ENCODE assay signal across 12 cellular contexts in genomic region chr6:35484921-35485392, GRCh38. TPM values are rescaled to one million over a fixed set of nuclear protein-coding genes. Genes with fewer than 3 reads are reported as not detected.
A peak's percentile ranks its signal among the peaks of the same experiment; 100 is the strongest.
DNase-seq lines count a peak whose midpoint lies in the region; ATAC-seq and TF ChIP-seq lines count a peak whose summit lies in the region.
"Had no signal": no experiment of that assay in that cellular context is flagged by ENCODE, and none has a peak within 500 bp of the region (broad histone marks: within the 10 kb centered on the region; RNA-seq: fewer than 3 reads in every experiment).

No MANE protein-coding gene starts in this region.

- no peaks in the 10 kb centered on the region for H3K36me3 Mint-ChIP-seq in stimulated activated memory B cell treated with anti-CD40 and anti-IgM and Interleukin-4, amounts not matched to agents 10 μg/mL and 1 μg/mL and 100 μg/mL, for 72 hours
- H3K36me3 Mint-ChIP-seq: activated naive CD4-positive, alpha-beta T cell treated with anti-CD3 and anti-CD28 coated beads, Interleukin-2, amount 50 U/mL, for 24 hours had no signal

- no peaks in the 10 kb centered on the region for H3K27me3 Mint-ChIP-seq in stimulated activated memory B cell treated with anti-CD40 and anti-IgM and Interleukin-4, amounts not matched to agents 10 μg/mL and 1 μg/mL and 100 μg/mL, for 72 hours
- H3K27me3 Mint-ChIP-seq: activated naive CD4-positive, alpha-beta T cell treated with anti-CD3 and anti-CD28 coated beads, Interleukin-2, amount 50 U/mL, for 24 hours had no signal

- ATAC-seq in stimulated activated memory B cell treated with anti-CD40 and anti-IgM and Interleukin-4, amounts not matched to agents 10 μg/mL and 1 μg/mL and 100 μg/mL, for 72 hours, result no peak
- no peak for ATAC-seq in GM18870 (IDR thresholded peaks at IDR 0.05; ENCODE audit: unreplicated experiment)

- H3K36me3 ChIP-seq in SJSA1, result peaks cover 57% of the 10 kb centered on the region
- H3K36me3 ChIP-seq in skeletal muscle satellite cell (ENCODE audit: insufficient read depth, low read length), result peaks cover 39% of the 10 kb centered on the region

- no peak overlapping the region for H3K4me3 Mint-ChIP-seq in stimulated activated memory B cell treated with anti-CD40 and anti-IgM and Interleukin-4, amounts not matched to agents 10 μg/mL and 1 μg/mL and 100 μg/mL, for 72 hours
- H3K4me3 Mint-ChIP-seq: activated naive CD4-positive, alpha-beta T cell treated with anti-CD3 and anti-CD28 coated beads, Interleukin-2, amount 50 U/mL, for 24 hours had no signal

- peak overlapping the region; percentile 93 for H3K27ac ChIP-seq in SJSA1

- H3K4me2 ChIP-seq in skeletal muscle satellite cell (ENCODE audit: low read length), result peak overlapping the region; percentile 74

- peaks cover 9% of the 10 kb centered on the region for H3K4me1 Mint-ChIP-seq in stimulated activated memory B cell treated with anti-CD40 and anti-IgM and Interleukin-4, amounts not matched to agents 10 μg/mL and 1 μg/mL and 100 μg/mL, for 72 hours
- H3K4me1 Mint-ChIP-seq: activated naive CD4-positive, alpha-beta T cell treated with anti-CD3 and anti-CD28 coated beads, Interleukin-2, amount 50 U/mL, for 24 hours had no signal

- no peaks in the 10 kb centered on the region for H3K27me3 ChIP-seq in SJSA1 (replicated peaks)
- no peaks in the 10 kb centered on the region for H3K27me3 ChIP-seq in skeletal muscle satellite cell (ENCODE audit: control insufficient read depth, insufficient read depth, low read length)

- DNase-seq in ELF-1 (ENCODE audit: low read depth, low spot score) (peak; percentile 40), SJSA1 (ENCODE audit: low read depth in 1 of 2, low spot score in 2 of 2) (peak in 1 of 2 experiments; percentile 73), hepatic stellate cell (ENCODE audit: low spot score) (peak; percentile 67), GM20000 (ENCODE audit: low spot score) (no peak), NCI-H748 (lab: John Stamatoyannopoulos, UW; ENCODE audit: unreplicated experiment) (no peak)
- DNase-seq: NCI-H2029 treated with DMSO at 0.1 percent for 48 hours had no signal

- H3K9me3 ChIP-seq in SJSA1 (replicated peaks), result no peaks in the 10 kb centered on the region
- H3K9me3 ChIP-seq in skeletal muscle satellite cell (replicated peaks; ENCODE audit: low read length), result no peaks in the 10 kb centered on the region

- H3K4me3 ChIP-seq in SJSA1 (no peak overlapping the region), skeletal muscle satellite cell (ENCODE audit: low read length) (peak overlapping the region; percentile 47)

- no peak overlapping the region for H3K27ac Mint-ChIP-seq in stimulated activated memory B cell treated with anti-CD40 and anti-IgM and Interleukin-4, amounts not matched to agents 10 μg/mL and 1 μg/mL and 100 μg/mL, for 72 hours
- H3K27ac Mint-ChIP-seq: activated naive CD4-positive, alpha-beta T cell treated with anti-CD3 and anti-CD28 coated beads, Interleukin-2, amount 50 U/mL, for 24 hours had no signal

- no peaks in the 10 kb centered on the region for H3K9me3 Mint-ChIP-seq in stimulated activated memory B cell treated with anti-CD40 and anti-IgM and Interleukin-4, amounts not matched to agents 10 μg/mL and 1 μg/mL and 100 μg/mL, for 72 hours
- H3K9me3 Mint-ChIP-seq: activated naive CD4-positive, alpha-beta T cell treated with anti-CD3 and anti-CD28 coated beads, Interleukin-2, amount 50 U/mL, for 24 hours had no signal

- H3K4me1 ChIP-seq in SJSA1 (replicated peaks) (peaks cover 53% of the 10 kb centered on the region), skeletal muscle satellite cell (ENCODE audit: control insufficient read depth, insufficient read depth, low read length) (peaks cover 52% of the 10 kb centered on the region)

- TF ChIP-seq CTCF in GM20000 (IDR thresholded peaks at IDR 0.05; ENCODE audit: extremely low read depth, missing control alignments), result no peak

- H3K9ac ChIP-seq in skeletal muscle satellite cell (ENCODE audit: low read depth, low read length), result peak overlapping the region; percentile 85

RNA-seq across cellular contexts. Expression of gene TEAD3, which starts 11.9 kb away (rescaled TPM):
- 14.5 and 24.4 TPM in 2 replicates for total RNA-seq in SJSA1 (2014; rRNA removed; shearing (Covaris generic))
- total RNA-seq in skeletal muscle satellite cell (2012; rRNA removed), result 6.8 and 8.1 TPM in 2 replicates

RNA-seq across cellular contexts. Expression of gene RPL10A, which starts 16.8 kb away (rescaled TPM):
- total RNA-seq in SJSA1 (2014; rRNA removed; shearing (Covaris generic)), result 983 and 1,383 TPM in 2 replicates
- total RNA-seq in skeletal muscle satellite cell (2012; rRNA removed), result 1,553 and 2,067 TPM in 2 replicates

RNA-seq across cellular contexts. Expression of gene TULP1, which starts 27.7 kb away (rescaled TPM):
- total RNA-seq in SJSA1 (2014; rRNA removed; shearing (Covaris generic)), result not detected in 2 replicates
- not detected in 2 replicates for total RNA-seq in skeletal muscle satellite cell (2012; rRNA removed)
- total RNA-seq: pulmonary artery endothelial cell; T-helper 1 cell treated with Interleukin-12 subunit alpha and Interleukin-12 subunit beta and Interleukin-4 antibody, amounts not matched to agents 30 ng/mL and 1 ng/mL, for 36 hours had no signal

RNA-seq across cellular contexts. Expression of gene FANCE, which starts 32.8 kb away (rescaled TPM):
- total RNA-seq in SJSA1 (2014; rRNA removed; shearing (Covaris generic)), result 16.3 and 20.2 TPM in 2 replicates
- total RNA-seq in skeletal muscle satellite cell (2012; rRNA removed), result 6.3 TPM in 2 replicates

Comparison
In these comparisons a context has a peak if more than half of its experiments do, and no peak if none do; other contexts are left out.
1. DNase-seq: peak in ELF-1 (single experiment) and hepatic stellate cell (single experiment); none in GM20000 (single experiment) and NCI-H748 (single experiment).